ENCODE assay signal across 18 cellular contexts in genomic region chr18:36496022-36496421, GRCh38.
DNase-seq lines count a peak whose midpoint lies in the region; ATAC-seq and TF ChIP-seq lines count a peak whose summit lies in the region.
"Had no signal": no experiment of that assay in that cellular context is flagged by ENCODE, and none has a peak within 500 bp of the region (broad histone marks: within the 10 kb centered on the region; RNA-seq: fewer than 3 reads in every experiment).

No MANE protein-coding gene starts in this region.

- H3K4me3 ChIP-seq in HCT116 (replicated peaks in 1 of 2; ENCODE audit: low read depth in 1 of 2, low read length in 2 of 2) (no peak overlapping the region), MM.1S (ENCODE audit: low read length) (no peak overlapping the region)
- H3K4me3 ChIP-seq: A549, HAP-1 had no signal

- no peaks in the 10 kb centered on the region for H3K4me1 Mint-ChIP-seq in activated CD4-positive, alpha-beta T cell treated with anti-CD3 and anti-CD28 coated beads, Interleukin-2, amount 10 ng/mL, durations not matched to agents 24 days and 14 days
- peaks cover 0 to 6% (median 0%) of the 10 kb centered on the region in 3 donors for H3K4me1 Mint-ChIP-seq in T-cell

- TF ChIP-seq RAD21 in HCT116 (IDR thresholded peaks at IDR 0.05; ENCODE audit: low read depth) = no peak

- H3K79me2 ChIP-seq in HCT116 (ENCODE audit: insufficient read depth, low read length) (no peaks in the 10 kb centered on the region), MM.1S (ENCODE audit: low read length) (no peaks in the 10 kb centered on the region)

- intact Hi-C loops in activated CD4-positive, alpha-beta T cell treated with anti-CD3 and anti-CD28 coated beads, Interleukin-2, amount 10 ng/mL, durations not matched to agents 24 days and 14 days (cut with micrococcal nuclease) = no loop called here
- intact Hi-C loops in HCT116 (cut with micrococcal nuclease) = no loop called here

- H3K27me3 ChIP-seq in HCT116 (ENCODE audit: insufficient read depth, low read length) = no peaks in the 10 kb centered on the region
- H3K27me3 ChIP-seq in MM.1S (replicated peaks; ENCODE audit: insufficient read depth, low read length) = no peaks in the 10 kb centered on the region

- H3K36me3 ChIP-seq in HCT116 (ENCODE audit: control insufficient read depth in 1 of 2, insufficient read depth in 2 of 2, low read length in 2 of 2) (no peaks in the 10 kb centered on the region), MM.1S (replicated peaks; ENCODE audit: insufficient read depth, low read length) (no peaks in the 10 kb centered on the region)
- H3K36me3 ChIP-seq: HAP-1 had no signal

- H3K36me3 Mint-ChIP-seq in activated CD4-positive, alpha-beta T cell treated with anti-CD3 and anti-CD28 coated beads, Interleukin-2, amount 10 ng/mL, durations not matched to agents 24 days and 14 days (ENCODE audit: low read depth) = no peaks in the 10 kb centered on the region
- no peaks in the 10 kb centered on the region for H3K36me3 Mint-ChIP-seq in T-cell

- peaks cover 3% of the 10 kb centered on the region for H3K27me3 Mint-ChIP-seq in activated CD4-positive, alpha-beta T cell treated with anti-CD3 and anti-CD28 coated beads, Interleukin-2, amount 10 ng/mL, durations not matched to agents 24 days and 14 days
- peaks cover 0 to 3% of the 10 kb centered on the region in 2 donors for H3K27me3 Mint-ChIP-seq in T-cell

- CTCF ChIA-PET in HCT116 (lab: Charles Lee) = no interaction called here
- CTCF ChIA-PET in T-cell (lab: Charles Lee) = no interaction called here

- H3K27ac Mint-ChIP-seq in activated CD4-positive, alpha-beta T cell treated with anti-CD3 and anti-CD28 coated beads, Interleukin-2, amount 10 ng/mL, durations not matched to agents 24 days and 14 days = no peak overlapping the region
- H3K27ac Mint-ChIP-seq in T-cell = no peak overlapping the region

- H3K9me3 Mint-ChIP-seq in activated CD4-positive, alpha-beta T cell treated with anti-CD3 and anti-CD28 coated beads, Interleukin-2, amount 10 ng/mL, durations not matched to agents 24 days and 14 days = no peaks in the 10 kb centered on the region
- no peaks in the 10 kb centered on the region for H3K9me3 Mint-ChIP-seq in T-cell

- no TSS peak for BruUV-seq in HCT116 (replicated peaks; lab: Mats Ljungman, UMichigan)

- DNase-seq in activated CD4-positive, alpha-beta T cell treated with anti-CD3 and anti-CD28 coated beads, Interleukin-2, amount 10 ng/mL, durations not matched to agents 24 days and 14 days = peak; percentile 58
- DNase-seq in activated CD4-positive, alpha-beta T cell treated with anti-CD3 and anti-CD28 coated beads for 4 hours = no peak
- no peak for DNase-seq in HCT116 (ENCODE audit: low read depth, low spot score)
- DNase-seq in MM.1S = peak; percentile 77
- DNase-seq in islet precursor cell = peak; percentile 77
- DNase-seq in ecto neural progenitor cell (ENCODE audit: low spot score) = no peak
- no peak for DNase-seq in T-cell
- DNase-seq in activated gamma-delta T cell (lab: John Stamatoyannopoulos, UW) = no peak
- DNase-seq: cerebellar nuclear complex, hippocampal formation, kidney glomerular epithelial cell, midbrain, NCI-H1105, NCI-H2171, retina, RPMI8226 had no signal

- no peak for TF ChIP-seq POLR2A in HCT116 (IDR thresholded peaks at IDR 0.05; ENCODE audit: borderline replicate concordance, extremely low read depth, insufficient read depth, insufficient read length)

- H4K20me1 ChIP-seq in HCT116 (ENCODE audit: insufficient read depth) (no peaks in the 10 kb centered on the region), MM.1S (ENCODE audit: insufficient read depth, low read length) (no peaks in the 10 kb centered on the region)

- no peaks in the 10 kb centered on the region for H3K4me1 ChIP-seq in HCT116 (ENCODE audit: control insufficient read depth in 1 of 2, insufficient read depth in 2 of 2, low read length in 2 of 2)
- H3K4me1 ChIP-seq in MM.1S (ENCODE audit: low read length) = peaks cover 9% of the 10 kb centered on the region; the same call in 1 of the 2 replicates
- H3K4me1 ChIP-seq: A549 had no signal

- H3K27ac ChIP-seq in HCT116 (ENCODE audit: low read depth, low read length) = no peak overlapping the region
- no peak overlapping the region for H3K27ac ChIP-seq in MM.1S (ENCODE audit: low read length)
- H3K27ac ChIP-seq: A549 had no signal

- ATAC-seq in HCT116 (no peak), T-cell (replicated peaks in 1 of 4) (no peak)
- ATAC-seq: A549 had no signal

- H3K9me2 ChIP-seq in HCT116 (ENCODE audit: insufficient read depth) (no peaks in the 10 kb centered on the region), MM.1S (replicated peaks; ENCODE audit: insufficient read depth, low read length) (no peaks in the 10 kb centered on the region)

- H3K4me3 Mint-ChIP-seq in activated CD4-positive, alpha-beta T cell treated with anti-CD3 and anti-CD28 coated beads, Interleukin-2, amount 10 ng/mL, durations not matched to agents 24 days and 14 days = no peak overlapping the region
- no peak overlapping the region for H3K4me3 Mint-ChIP-seq in T-cell

- TF ChIP-seq CTCF in HCT116 (IDR thresholded peaks at IDR 0.05 in 2 of 3, conservative IDR thresholded peaks at IDR 0.05 in 1 of 3; ENCODE audit: borderline replicate concordance in 1 of 3, insufficient read depth in 1 of 3, low read depth in 2 of 3, low read length in 2 of 3) (no peak), MM.1S (IDR thresholded peaks at IDR 0.05; ENCODE audit: low read length) (no peak)

- H3K9ac ChIP-seq in HCT116 (ENCODE audit: low read length) (no peak overlapping the region), MM.1S (ENCODE audit: low read length) (no peak overlapping the region)

- H3F3A ChIP-seq in MM.1S (ENCODE audit: insufficient read depth, low read length) = no peaks in the 10 kb centered on the region

- H2AFZ ChIP-seq in HCT116 (ENCODE audit: low read depth, low read length, poor library complexity, severe bottlenecking) (no peak overlapping the region), MM.1S (ENCODE audit: low read length) (no peak overlapping the region)

- no peaks in the 10 kb centered on the region for H3K9me3 ChIP-seq in HCT116 (ENCODE audit: control insufficient read depth in 1 of 2, insufficient read depth in 1 of 2, low read depth in 1 of 2, low read length in 2 of 2)
- H3K9me3 ChIP-seq in MM.1S (replicated peaks; ENCODE audit: insufficient read depth, low read length) = no peaks in the 10 kb centered on the region
- H3K9me3 ChIP-seq: A549, HAP-1 had no signal

- POLR2A ChIA-PET in HCT116 (lab: Charles Lee) = no interaction called here
- POLR2A ChIA-PET in T-cell (lab: Charles Lee) = no interaction called here

- RAD21 ChIA-PET in HCT116 (lab: Charles Lee; ENCODE audit: low non-redundant PET in 1 of 2, low total read pairs in 2 of 2, uncharacterized antibody in 2 of 2, unreplicated experiment in 2 of 2) = no interaction called here

- H3K4me2 ChIP-seq in HCT116 (ENCODE audit: low read length) (no peak overlapping the region), MM.1S (ENCODE audit: low read depth, low read length) (no peak overlapping the region)
- H3K4me2 ChIP-seq: A549 had no signal

TF ChIP-seq in HCT116, 20 proteins besides CTCF, POLR2A, EP300 and RAD21:
- TF ChIP-seq TCF7L2 (IDR thresholded peaks at IDR 0.05; ENCODE audit: borderline replicate concordance, extremely low read depth, insufficient read depth, insufficient read length) (peak; percentile 83), EZH2 (IDR thresholded peaks at IDR 0.05) (no peak)

Comparison
In these comparisons a context has a peak if more than half of its experiments do, and no peak if none do; other contexts are left out.
1. DNase-seq: peak in activated CD4-positive, alpha-beta T cell treated with anti-CD3 and anti-CD28 coated beads, Interleukin-2, amount 10 ng/mL, durations not matched to agents 24 days and 14 days (single experiment), MM.1S (single experiment) and islet precursor cell (single experiment); none in activated CD4-positive, alpha-beta T cell treated with anti-CD3 and anti-CD28 coated beads for 4 hours (0 of 2), HCT116 (single experiment), ecto neural progenitor cell (single experiment), T-cell (0 of 34) and activated gamma-delta T cell (single experiment).